ENCODE assay signal across 13 cellular contexts in genomic region chr17:50884354-50885311, GRCh38. TPM values are rescaled to one million over a fixed set of nuclear protein-coding genes. Genes with fewer than 3 reads are reported as not detected.
A peak's percentile ranks its signal among the peaks of the same experiment; 100 is the strongest.
DNase-seq lines count a peak whose midpoint lies in the region; ATAC-seq and TF ChIP-seq lines count a peak whose summit lies in the region.
"Had no signal": no experiment of that assay in that cellular context is flagged by ENCODE, and none has a peak within 500 bp of the region (broad histone marks: within the 10 kb centered on the region; RNA-seq: fewer than 3 reads in every experiment).

No MANE protein-coding gene starts in this region.

- no peak for TF ChIP-seq CTCF in Caco-2 (IDR thresholded peaks at IDR 0.05; ENCODE audit: insufficient read depth in 1 of 2, low read depth in 1 of 2, low read length in 1 of 2, severe bottlenecking in 1 of 2, unreplicated experiment in 1 of 2)
- no peak for TF ChIP-seq CTCF in RWPE1 (conservative IDR thresholded peaks at IDR 0.05; ENCODE audit: low read depth)
- TF ChIP-seq CTCF in heart right ventricle (IDR thresholded peaks at IDR 0.05) = no peak

- H2BK120ac ChIP-seq in neuronal stem cell (ENCODE audit: low read depth, low read length) = no peak overlapping the region

- peak overlapping the region; percentile 41 for H3K18ac ChIP-seq in neuronal stem cell (ENCODE audit: low read length)

- no peak overlapping the region for H3K4me3 ChIP-seq in Caco-2 (ENCODE audit: low read depth, low read length)
- no peak overlapping the region for H3K4me3 ChIP-seq in heart right ventricle
- no peak overlapping the region for H3K4me3 ChIP-seq in neuronal stem cell (ENCODE audit: low read length in 2 of 2)

- no peaks in the 10 kb centered on the region for H3K27me3 Mint-ChIP-seq in Caco-2 (ENCODE audit: insufficient read depth, unreplicated experiment)

- no peak overlapping the region for H3K4me2 ChIP-seq in neuronal stem cell (ENCODE audit: insufficient read depth, low read length, poor library complexity, severe bottlenecking)

- peak overlapping the region; percentile 44 for H3K4me3 Mint-ChIP-seq in Caco-2 (ENCODE audit: unreplicated experiment)

- in situ Hi-C loops in ACHN (cut with HindIII; ENCODE audit: low pct_ligation_motif_present, low pct_unique_long_range_greater_than_20kb, low sequenced_read_pairs) = no loop called here

- no peak overlapping the region for H4K8ac ChIP-seq in neuronal stem cell (ENCODE audit: low read depth, low read length)

- WGBS in heart right ventricle, 2 donors = 64% methylated on average over 8 of the region's 8 CpGs
- WGBS in neuronal stem cell (ENCODE audit: extremely low coverage in 2 of 2, insufficient read length in 2 of 2, insufficient replicate concordance in 1 of 2), 2 donors = no CpG with 5 or more reads among the region's 8 CpGs

- H3K9me3 Mint-ChIP-seq in Caco-2 (ENCODE audit: unreplicated experiment) = no peaks in the 10 kb centered on the region

- no peak overlapping the region for H3K23ac ChIP-seq in neuronal stem cell (ENCODE audit: low read depth, low read length, poor library complexity)

- no peak overlapping the region for H2BK5ac ChIP-seq in neuronal stem cell (ENCODE audit: low read length)

- H3K27ac ChIP-seq in RWPE1 (peak overlapping the region; percentile 44), heart right ventricle (peak overlapping the region in 1 of 10 donors; percentile 4), neuronal stem cell (replicated peaks; ENCODE audit: low read length) (no peak overlapping the region)
- H3K27ac ChIP-seq: WERI-Rb-1 had no signal

- peak overlapping the region; percentile 96 for H3K27ac Mint-ChIP-seq in Caco-2 (ENCODE audit: unreplicated experiment)

- CTCF ChIA-PET in Caco-2 (lab: Charles Lee) = interaction anchor here (0.5 to 2.3 kb wide), 25 partner anchors 8 to 269 kb away, joined by 3 to 23 read pairs (median 5); partner anchors contain the start of genes NME1 and TOB1
- CTCF ChIA-PET in RWPE1 (lab: Yijun Ruan, JAX) = interaction anchor here (0.5 kb wide), 1 partner anchor 306 kb away, joined by 9 read pairs; no protein-coding TSS in a partner anchor

- H3K79me1 ChIP-seq in neuronal stem cell (ENCODE audit: low read depth, low read length) = no peaks in the 10 kb centered on the region

- DNase-seq in Caco-2 (peak; percentile 97 to 99), RWPE1 (ENCODE audit: low spot score) (peak; percentile 25), heart right ventricle (no peak), neuronal stem cell (ENCODE audit: low spot score) (no peak), ACHN (no peak), DMS114 treated with DMSO at 0.1 percent for 48 hours (lab: John Stamatoyannopoulos, UW; ENCODE audit: unreplicated experiment) (no peak), NCI-H2029 (lab: John Stamatoyannopoulos, UW) (no peak)
- DNase-seq: activated naive CD4-positive, alpha-beta T cell treated with Interleukin-2 at 50 U/mL for 16 hours; kidney; substantia nigra; WERI-Rb-1 had no signal

- no peaks in the 10 kb centered on the region for H3K27me3 ChIP-seq in Caco-2 (replicated peaks; ENCODE audit: control insufficient read depth, insufficient read depth, low read length)
- H3K27me3 ChIP-seq in heart right ventricle = no peaks in the 10 kb centered on the region
- no peaks in the 10 kb centered on the region for H3K27me3 ChIP-seq in neuronal stem cell (ENCODE audit: control insufficient read depth in 3 of 3, insufficient read depth in 3 of 3, low read depth in 1 of 3, low read length in 3 of 3)

- peak overlapping the region; percentile 4 for H2BK15ac ChIP-seq in neuronal stem cell (ENCODE audit: low read length)

- BruUV-seq in Caco-2 (replicated peaks; lab: Mats Ljungman, UMichigan) = TSS peak; percentile 63

- ATAC-seq in heart right ventricle (peak in 7 of 8 donors; percentile 25 to 85 (median 51)), GM21381 (IDR thresholded peaks at IDR 0.05; ENCODE audit: unreplicated experiment) (no peak)

- peak overlapping the region; percentile 53 for H2AFZ ChIP-seq in neuronal stem cell (ENCODE audit: low read length)

- H2AK5ac ChIP-seq in neuronal stem cell (ENCODE audit: low read depth, low read length) = peak overlapping the region; percentile 31

- POLR2A ChIA-PET in Caco-2 (lab: Charles Lee) (interaction anchor here (0.5 to 6.5 kb wide), 19 partner anchors 8 to 1120 kb away, joined by 3 to 296 read pairs (median 6); partner anchors contain the start of genes FAM117A, LUC7L3 and TOB1), RWPE1 (lab: Yijun Ruan, JAX; ENCODE audit: low non-redundant PET) (no interaction called here)

- peaks cover 6% of the 10 kb centered on the region for H3K36me3 Mint-ChIP-seq in Caco-2 (ENCODE audit: insufficient read depth, unreplicated experiment)

- H4K91ac ChIP-seq in neuronal stem cell (ENCODE audit: low read depth, low read length, poor library complexity) = no peak overlapping the region

- peak overlapping the region; percentile 25 for H3K4ac ChIP-seq in neuronal stem cell (ENCODE audit: low read length)

- intact Hi-C loops in Caco-2 (cut with micrococcal nuclease; ENCODE audit: unreplicated experiment) = loop anchor here (1.0 to 2.0 kb wide), 7 partner anchors 10 to 66 kb away; no protein-coding TSS in a partner anchor
- intact Hi-C loops in heart right ventricle (cut with DNase I) = no loop called here

- H3K14ac ChIP-seq in neuronal stem cell (ENCODE audit: low read length) = no peak overlapping the region

- H2BK12ac ChIP-seq in neuronal stem cell (ENCODE audit: low read length) = no peak overlapping the region

- H3K4me1 ChIP-seq in Caco-2 (peaks cover 54% of the 10 kb centered on the region), heart right ventricle (peaks cover 0 to 21% (median 7%) of the 10 kb centered on the region in 9 donors), neuronal stem cell (ENCODE audit: control insufficient read depth in 2 of 2, insufficient read depth in 1 of 2, low read depth in 1 of 2, low read length in 2 of 2) (peaks cover 5 to 10% of the 10 kb centered on the region in 2 donors)

- H3K36me3 ChIP-seq in Caco-2 (ENCODE audit: control insufficient read depth, insufficient read depth, low read length) = no peaks in the 10 kb centered on the region
- H3K36me3 ChIP-seq in heart right ventricle = no peaks in the 10 kb centered on the region
- H3K36me3 ChIP-seq in neuronal stem cell (replicated peaks in 1 of 2; ENCODE audit: control insufficient read depth in 2 of 2, insufficient read depth in 2 of 2, low read length in 2 of 2) = no peaks in the 10 kb centered on the region
- H3K36me3 ChIP-seq: WERI-Rb-1 had no signal

- H3K9me3 ChIP-seq in Caco-2 = peaks cover 6% of the 10 kb centered on the region
- H3K9me3 ChIP-seq in heart right ventricle = peaks cover 0 to 7% (median 0%) of the 10 kb centered on the region in 11 donors
- peaks cover 0 to 3% of the 10 kb centered on the region in 2 donors for H3K9me3 ChIP-seq in neuronal stem cell (replicated peaks in 1 of 2; ENCODE audit: control insufficient read depth in 2 of 2, insufficient read depth in 1 of 2, low read depth in 1 of 2, low read length in 2 of 2)

- peaks cover 45% of the 10 kb centered on the region for H3K4me1 Mint-ChIP-seq in Caco-2 (ENCODE audit: low read depth, unreplicated experiment)

- H3K9ac ChIP-seq in neuronal stem cell (ENCODE audit: low read depth, low read length, poor library complexity) = no peak overlapping the region

RNA-seq across cellular contexts. Expression of gene TOB1, which starts 18.5 kb away (rescaled TPM):
- total RNA-seq in Caco-2 (2022) = 114 TPM in 2 replicates
- 100 to 1,000 TPM in 6 of 10 donors, 10 to 100 TPM in 4; 54.7 to 134 (median 106) TPM for total RNA-seq in heart right ventricle
- 10 to 100 TPM; 15.6 to 31.7 TPM for polyA plus RNA-seq in heart right ventricle
- polyA plus RNA-seq in neuronal stem cell (2013, experiment 1 of 2) = 44.9 TPM
- 45.0 TPM for polyA plus RNA-seq in neuronal stem cell (2013, experiment 2 of 2)

RNA-seq across cellular contexts. Expression of gene WFIKKN2, which starts 49.2 kb away (rescaled TPM):
- total RNA-seq in Caco-2 (2022) (not detected in 2 replicates), heart right ventricle (1 to 10 TPM in 2 of 10 donors, under 1 TPM in 8; 0.22 to 1.7 (median 0.54) TPM)
- under 1 TPM; 0.10 to 0.51 TPM for polyA plus RNA-seq in heart right ventricle
- 0.03 TPM for polyA plus RNA-seq in neuronal stem cell (2013, experiment 1 of 2)
- 0.01 TPM for polyA plus RNA-seq in neuronal stem cell (2013, experiment 2 of 2)
- total RNA-seq: M059J had no signal

Comparison
In these comparisons a context has a peak if more than half of its experiments do, and no peak if none do; other contexts are left out.
1. DNase-seq: peak in Caco-2 (2 of 2) and RWPE1 (single experiment); none in heart right ventricle (0 of 2), neuronal stem cell (single experiment), ACHN (single experiment), DMS114 treated with DMSO at 0.1 percent for 48 hours (single experiment) and NCI-H2029 (single experiment).